ENCODE assay signal across 8 cellular contexts in the genomic region with DNA sequence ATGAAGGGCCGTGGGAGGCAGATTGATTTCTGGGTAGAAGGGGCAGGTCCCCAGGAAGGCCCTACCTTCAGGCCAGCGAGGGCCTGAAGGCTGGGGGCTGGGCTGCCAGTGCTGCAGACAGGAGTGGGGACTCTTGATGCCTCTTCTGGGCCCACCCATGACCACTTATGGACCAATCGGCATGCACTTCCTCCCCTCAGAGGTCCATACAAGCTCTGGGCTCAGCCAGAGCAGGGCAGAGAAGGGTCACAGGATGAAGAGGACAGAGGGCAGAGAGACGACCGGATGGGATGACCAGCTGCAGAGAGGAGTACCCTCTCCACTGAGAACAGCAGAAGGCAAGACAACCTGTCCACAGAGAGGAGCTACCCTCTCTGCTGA.
A peak's percentile ranks its signal among the peaks of the same experiment; 100 is the strongest.
DNase-seq lines count a peak whose midpoint lies in the region; ATAC-seq and TF ChIP-seq lines count a peak whose summit lies in the region.

No MANE protein-coding gene starts in this region.

- peak overlapping the region; percentile 81 for H3K4me2 ChIP-seq in PC-9

- peaks cover 29% of the 10 kb centered on the region for H3K27me3 ChIP-seq in PC-9 (ENCODE audit: insufficient read depth, low read depth)

- H3K27ac ChIP-seq in PC-9: no peak overlapping the region

- intact Hi-C loops in PC-9 (cut with micrococcal nuclease; ENCODE audit: unreplicated experiment): loop anchor here (2.0 kb wide), 2 partner anchors 236 to 482 kb away; no protein-coding TSS in a partner anchor

- H3K4me1 ChIP-seq in PC-9 (replicated peaks; ENCODE audit: insufficient read depth): no peaks in the 10 kb centered on the region

- TF ChIP-seq CTCF in PC-9 (conservative IDR thresholded peaks at IDR 0.05): no peak
- TF ChIP-seq CTCF in fibroblast of mammary gland (conservative IDR thresholded peaks at IDR 0.05; ENCODE audit: control insufficient read depth, insufficient read depth, low read depth, low read length): no peak

- CTCF ChIA-PET in PC-9 (lab: Charles Lee): interaction anchor here (1.0 to 2.4 kb wide), 4 partner anchors 113 to 280 kb away, joined by 3 to 19 read pairs (median 4); no protein-coding TSS in a partner anchor

- DNase-seq in PC-9 (no peak), fibroblast of mammary gland (ENCODE audit: low read depth) (no peak), skeletal muscle cell (ENCODE audit: low read depth) (no peak), Kasumi-1 (lab: John Stamatoyannopoulos, UW) (no peak), cerebellum (ENCODE audit: low spot score) (no peak), activated gamma-delta T cell (lab: John Stamatoyannopoulos, UW) (no peak)

- peak; percentile 31 for TF ChIP-seq POLR2A in GM18505 (IDR thresholded peaks at IDR 0.05; ENCODE audit: borderline replicate concordance, extremely low read depth, insufficient read depth, insufficient read length)

- H3K4me3 ChIP-seq in PC-9 (peak overlapping the region; percentile 51; the same call in 1 of the 2 replicates), fibroblast of mammary gland (ENCODE audit: control insufficient read depth, low read depth, low read length) (peak overlapping the region; percentile 38), skeletal muscle cell (ENCODE audit: low read depth, low read length) (peak overlapping the region; percentile 44)

- H3K36me3 ChIP-seq in PC-9 (ENCODE audit: low read depth): no peaks in the 10 kb centered on the region

- peak overlapping the region; percentile 80 for H2AFZ ChIP-seq in PC-9

- H3F3A ChIP-seq in PC-9 (ENCODE audit: insufficient read depth, low read depth): no peaks in the 10 kb centered on the region

- POLR2A ChIA-PET in PC-9 (lab: Charles Lee; ENCODE audit: unreplicated experiment): no interaction called here

- peaks cover 5% of the 10 kb centered on the region for H3K9me3 ChIP-seq in PC-9 (ENCODE audit: insufficient read depth, low read depth)

- no TSS peak for BruUV-seq in PC-9 (replicated peaks; lab: Mats Ljungman, UMichigan)

- no peaks in the 10 kb centered on the region for H3K9me2 ChIP-seq in PC-9 (ENCODE audit: insufficient read depth)

- H4K20me1 ChIP-seq in PC-9 (ENCODE audit: insufficient read depth): no peaks in the 10 kb centered on the region

- H3K79me2 ChIP-seq in PC-9 (ENCODE audit: low read depth): no peaks in the 10 kb centered on the region

- ATAC-seq in GM18505 (IDR thresholded peaks at IDR 0.05; ENCODE audit: unreplicated experiment) (peak; percentile 62), HG02588 (IDR thresholded peaks at IDR 0.05; ENCODE audit: unreplicated experiment) (peak; percentile 34)
